ENCODE assay signal across 8 cellular contexts in the genomic region with DNA sequence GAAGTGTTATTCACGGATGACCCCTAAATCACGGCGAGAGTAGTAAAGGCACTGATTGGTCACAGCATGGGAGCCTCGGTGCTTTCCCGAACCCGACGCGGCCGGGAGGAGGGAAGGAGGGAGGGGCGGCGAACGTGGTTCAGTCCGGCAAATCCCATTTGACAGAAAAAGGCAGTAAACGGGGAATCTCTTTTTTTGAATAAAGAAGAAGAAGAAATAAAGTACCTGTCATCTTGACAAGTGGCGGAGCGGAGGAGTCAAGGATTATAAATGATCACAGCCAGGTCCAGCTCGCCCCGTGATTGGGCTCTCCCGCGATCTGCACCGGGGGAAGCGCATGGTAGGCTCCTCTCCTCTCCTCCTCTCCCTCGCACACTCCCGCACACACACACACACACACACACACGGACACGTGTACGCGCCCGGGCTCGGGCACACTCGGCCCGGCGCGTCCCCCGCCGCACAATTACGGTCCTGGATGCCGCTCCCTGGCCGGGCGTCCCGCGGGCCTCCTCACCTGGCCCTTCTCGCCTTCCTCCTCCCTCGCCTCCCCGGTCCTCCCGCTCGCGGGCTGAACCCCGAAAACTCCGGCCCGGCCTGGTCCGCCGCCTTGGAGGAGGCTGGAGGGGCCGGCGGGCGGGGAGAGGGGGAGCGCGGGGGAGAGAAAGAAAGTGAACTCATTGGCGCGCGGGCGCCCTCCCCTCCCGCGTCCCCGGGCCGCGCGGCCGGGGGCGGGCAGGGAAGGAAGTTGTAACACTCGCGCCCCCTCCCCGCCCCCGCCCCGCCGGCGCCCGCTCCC.
DNase-seq lines count a peak whose midpoint lies in the region; ATAC-seq and FAIRE-seq lines count a peak whose summit lies in the region.

No MANE protein-coding gene starts in this region.

- H3K36me3 ChIP-seq in mesendoderm (ENCODE audit: control insufficient read depth, insufficient read depth, low read length) (no peaks in the 10 kb centered on the region), urinary bladder (ENCODE audit: insufficient read depth) (no peaks in the 10 kb centered on the region)

- peak overlapping the region; percentile 94 for H4K8ac ChIP-seq in mesendoderm (ENCODE audit: low read depth, low read length)

- H4K5ac ChIP-seq in mesendoderm (ENCODE audit: low read length) = no peak overlapping the region

- ATAC-seq in HG02798 (IDR thresholded peaks at IDR 0.05; ENCODE audit: poor library complexity, unreplicated experiment) = peak; percentile 41
- ATAC-seq in GM21526 (IDR thresholded peaks at IDR 0.05; ENCODE audit: low FRiP score, unreplicated experiment) = no peak

- H3K27ac ChIP-seq in mesendoderm (ENCODE audit: low read depth, low read length) (peak overlapping the region; percentile 97), urinary bladder (ENCODE audit: low read depth) (no peak overlapping the region)

- H3K4me3 ChIP-seq in mesendoderm (ENCODE audit: low read length) (peak overlapping the region; percentile 76), urinary bladder (ENCODE audit: low read depth, low read length) (peak overlapping the region; percentile 83)

- no peak overlapping the region for H2BK15ac ChIP-seq in mesendoderm (replicated peaks; ENCODE audit: low read depth)

- peak overlapping the region; percentile 95 for H3K56ac ChIP-seq in mesendoderm (ENCODE audit: low read length)

- H2BK5ac ChIP-seq in mesendoderm (ENCODE audit: low read length) = peak overlapping the region; percentile 64

- peak overlapping the region; percentile 96 for H3K18ac ChIP-seq in mesendoderm (ENCODE audit: low read length)

- peaks cover 12% of the 10 kb centered on the region for H3K79me2 ChIP-seq in mesendoderm (ENCODE audit: control insufficient read depth, insufficient read depth, low read length)

- H2BK120ac ChIP-seq in mesendoderm (ENCODE audit: low read depth, low read length) = peak overlapping the region; percentile 99

- peaks cover 6% of the 10 kb centered on the region for H3K4me1 ChIP-seq in mesendoderm (ENCODE audit: control insufficient read depth, low read depth, low read length)
- H3K4me1 ChIP-seq in urinary bladder (ENCODE audit: insufficient read depth) = no peaks in the 10 kb centered on the region

- WGBS in mesendoderm (ENCODE audit: extremely low coverage, insufficient coverage, low lambda C conversion rate) = no CpG with 5 or more reads among the region's 78 CpGs
- under 1% methylated on average over 74 of the region's 78 CpGs for WGBS in urinary bladder

- H3K4me2 ChIP-seq in mesendoderm (ENCODE audit: low read length) = peak overlapping the region; percentile 28

- peak overlapping the region; percentile 98 for H3K4ac ChIP-seq in mesendoderm (ENCODE audit: low read depth, low read length)

- peak; percentile 10 for FAIRE-seq in RCC 7860 (lab: Jason Lieb, UNC)

- no peaks in the 10 kb centered on the region for H3K27me3 ChIP-seq in mesendoderm (ENCODE audit: insufficient read depth, low read length, poor library complexity)

- no peak overlapping the region for H2AK5ac ChIP-seq in mesendoderm (ENCODE audit: low read length)

- H3K9ac ChIP-seq in mesendoderm (ENCODE audit: low read length) = peak overlapping the region; percentile 82

- peaks cover 2% of the 10 kb centered on the region for H3K79me1 ChIP-seq in mesendoderm (ENCODE audit: low read length)

- H3K23ac ChIP-seq in mesendoderm (ENCODE audit: low read length) = no peak overlapping the region

- DNase-seq in ELF-1 (ENCODE audit: low read depth, low spot score) (peak; percentile 86), RCC 7860 (ENCODE audit: low spot score) (peak; percentile 61), ecto neural progenitor cell (ENCODE audit: low spot score) (peak; percentile 85), mesendoderm (peak; percentile 91), NCI-H446 treated with DMSO at 0.1 percent for 48 hours (lab: John Stamatoyannopoulos, UW) (no peak)
